ENCODE assay signal across 24 cellular contexts in the genomic region with DNA sequence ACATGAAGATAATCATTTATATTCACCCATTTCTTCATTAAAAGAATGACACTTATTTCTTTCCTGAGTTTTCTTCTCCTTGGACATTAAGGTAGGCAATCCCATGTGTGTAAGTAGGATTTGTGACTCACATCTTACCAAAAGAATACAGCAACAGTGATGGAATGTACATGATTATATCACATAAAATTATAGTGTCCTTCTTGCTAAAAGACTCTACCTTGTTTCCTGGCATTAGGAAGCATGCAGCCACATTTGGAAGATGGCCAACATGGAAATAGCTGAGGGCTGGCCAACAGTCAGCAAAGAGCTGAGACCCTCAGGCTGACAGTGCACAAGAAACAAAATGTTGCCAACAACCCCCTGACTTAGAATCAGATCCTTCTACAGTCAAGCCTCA.
DNase-seq lines count a peak whose midpoint lies in the region; ATAC-seq, FAIRE-seq and TF ChIP-seq lines count a peak whose summit lies in the region.
"Had no signal": no experiment of that assay in that cellular context is flagged by ENCODE, and none has a peak within 500 bp of the region (broad histone marks: within the 10 kb centered on the region; RNA-seq: fewer than 3 reads in every experiment).

No MANE protein-coding gene starts in this region.

- no peak for ATAC-seq in aorta (ENCODE audit: low FRiP score)
- ATAC-seq: heart left ventricle, WTC11 had no signal

- H3K4me1 Mint-ChIP-seq in T-helper 2 cell treated with Interferon-gamma antibody and Interleukin-4, amounts not matched to agents 5 μg/mL and 100 μg/mL, for 36 hours (ENCODE audit: low read depth) = no peaks in the 10 kb centered on the region
- H3K4me1 Mint-ChIP-seq: IgD-negative memory B cell, immature natural killer cell had no signal

- intact Hi-C loops in aorta (cut with DNase I) = no loop called here

- H3K4me3 Mint-ChIP-seq in T-helper 2 cell treated with Interferon-gamma antibody and Interleukin-4, amounts not matched to agents 5 μg/mL and 100 μg/mL, for 36 hours = no peak overlapping the region
- H3K4me3 Mint-ChIP-seq: IgD-negative memory B cell, immature natural killer cell, WTC11 had no signal

- H3K4me3 ChIP-seq in astrocyte of the spinal cord (ENCODE audit: low read depth, low read length) = no peak overlapping the region
- no peak overlapping the region for H3K4me3 ChIP-seq in aorta (ENCODE audit: low read length in 2 of 2)
- H3K4me3 ChIP-seq: adrenal gland; BLaER1 treated with 17β-estradiol and CSF1 and Interleukin-3, amounts not matched to agents 10 nM and 100 nM; heart left ventricle; lung; PC-9 had no signal

- FAIRE-seq in HTR-8/SVneo (lab: Jason Lieb, UNC) = peak; percentile 55
- FAIRE-seq: A204.1 had no signal

- no peaks in the 10 kb centered on the region for H3K36me3 ChIP-seq in aorta (ENCODE audit: control insufficient read depth in 1 of 2, insufficient read depth in 2 of 2, low read length in 1 of 2)
- H3K36me3 ChIP-seq: adrenal gland; BLaER1 treated with 17β-estradiol and CSF1 and Interleukin-3, amounts not matched to agents 10 nM and 100 nM; heart left ventricle had no signal

- H3K4me1 ChIP-seq in aorta (ENCODE audit: control insufficient read depth in 1 of 2, insufficient read depth in 2 of 2, low read length in 2 of 2) = no peaks in the 10 kb centered on the region
- H3K4me1 ChIP-seq: adrenal gland; BLaER1 treated with 17β-estradiol and CSF1 and Interleukin-3, amounts not matched to agents 10 nM and 100 nM had no signal

- H3K27me3 Mint-ChIP-seq in T-helper 2 cell treated with Interferon-gamma antibody and Interleukin-4, amounts not matched to agents 5 μg/mL and 100 μg/mL, for 36 hours (ENCODE audit: low read depth) = no peaks in the 10 kb centered on the region
- H3K27me3 Mint-ChIP-seq: IgD-negative memory B cell had no signal

- no peaks in the 10 kb centered on the region for H3K27me3 ChIP-seq in aorta (ENCODE audit: control insufficient read depth in 1 of 2, insufficient read depth in 2 of 2, low read length in 1 of 2)
- H3K27me3 ChIP-seq: adrenal gland; BLaER1 treated with 17β-estradiol and CSF1 and Interleukin-3, amounts not matched to agents 10 nM and 100 nM; heart left ventricle had no signal

- H3K27ac ChIP-seq in aorta (ENCODE audit: low read depth in 1 of 2, low read length in 2 of 2) = no peak overlapping the region
- H3K27ac ChIP-seq: adrenal gland; BLaER1 treated with 17β-estradiol and CSF1 and Interleukin-3, amounts not matched to agents 10 nM and 100 nM; heart left ventricle; PC-9 had no signal

- no peak overlapping the region for H3K27ac Mint-ChIP-seq in T-helper 2 cell treated with Interferon-gamma antibody and Interleukin-4, amounts not matched to agents 5 μg/mL and 100 μg/mL, for 36 hours
- H3K27ac Mint-ChIP-seq: IgD-negative memory B cell, immature natural killer cell, WTC11 had no signal

- no peak for TF ChIP-seq CTCF in astrocyte of the spinal cord (IDR thresholded peaks at IDR 0.05; ENCODE audit: low read depth, low read length)

- DNase-seq in AG08395 (ENCODE audit: low spot score) (peak; percentile 35), HTR-8/SVneo (ENCODE audit: insufficient read length, low spot score) (no peak), astrocyte of the spinal cord (ENCODE audit: low read depth, low spot score) (peak; percentile 39), glomerular visceral epithelial cell (ENCODE audit: extremely low spot score) (peak; percentile 5), NCI-H526 treated with DMSO at 0.1 percent for 48 hours (lab: John Stamatoyannopoulos, UW) (no peak), SW480 (ENCODE audit: low spot score) (no peak), aorta (no peak)
- no peak for DNase-seq in T-helper 2 cell treated with Interferon-gamma antibody and Interleukin-4, amounts not matched to agents 5 μg/mL and 100 μg/mL, for 36 hours (ENCODE audit: low spot score)
- DNase-seq: activated CD4-positive, alpha-beta T cell treated with anti-CD3 and anti-CD28 coated beads, Interleukin-2, amount 50 U/mL, for 4 hours; activated effector memory CD4-positive, alpha-beta T cell treated with anti-CD3 and anti-CD28 coated beads, Interleukin-2, amount 50 U/mL, for 16 hours; adrenal gland; effector memory CD4-positive, alpha-beta T cell; heart left ventricle; immature natural killer cell; NCI-H1694; NCI-H774; occipital lobe; PC-9; stimulated activated CD8-positive, alpha-beta memory T cell treated with anti-CD3 and anti-CD28 coated beads, Interleukin-4, amount 100 ng/mL, for 48 hours had no signal

- no peaks in the 10 kb centered on the region for H3K36me3 Mint-ChIP-seq in T-helper 2 cell treated with Interferon-gamma antibody and Interleukin-4, amounts not matched to agents 5 μg/mL and 100 μg/mL, for 36 hours (ENCODE audit: low read depth)
- H3K36me3 Mint-ChIP-seq: immature natural killer cell had no signal

- H3K9me3 Mint-ChIP-seq in T-helper 2 cell treated with Interferon-gamma antibody and Interleukin-4, amounts not matched to agents 5 μg/mL and 100 μg/mL, for 36 hours = no peaks in the 10 kb centered on the region
- H3K9me3 Mint-ChIP-seq: IgD-negative memory B cell had no signal

- H3K9me3 ChIP-seq in aorta (ENCODE audit: control insufficient read depth, low read length) = no peaks in the 10 kb centered on the region
- H3K9me3 ChIP-seq: adrenal gland; BLaER1 treated with 17β-estradiol and CSF1 and Interleukin-3, amounts not matched to agents 10 nM and 100 nM; heart left ventricle had no signal

- in situ Hi-C loops in astrocyte of the spinal cord (cut with HindIII; ENCODE audit: low sequenced_read_pairs) = no loop called here

Comparison
In these comparisons a context has a peak if more than half of its experiments do, and no peak if none do; other contexts are left out.
1. DNase-seq: peak in AG08395 (single experiment), astrocyte of the spinal cord (single experiment) and glomerular visceral epithelial cell (single experiment); none in HTR-8/SVneo (single experiment), NCI-H526 treated with DMSO at 0.1 percent for 48 hours (single experiment), SW480 (single experiment), T-helper 2 cell treated with Interferon-gamma antibody and Interleukin-4, amounts not matched to agents 5 μg/mL and 100 μg/mL, for 36 hours (single experiment) and aorta (0 of 2).